In the genomic region with DNA sequence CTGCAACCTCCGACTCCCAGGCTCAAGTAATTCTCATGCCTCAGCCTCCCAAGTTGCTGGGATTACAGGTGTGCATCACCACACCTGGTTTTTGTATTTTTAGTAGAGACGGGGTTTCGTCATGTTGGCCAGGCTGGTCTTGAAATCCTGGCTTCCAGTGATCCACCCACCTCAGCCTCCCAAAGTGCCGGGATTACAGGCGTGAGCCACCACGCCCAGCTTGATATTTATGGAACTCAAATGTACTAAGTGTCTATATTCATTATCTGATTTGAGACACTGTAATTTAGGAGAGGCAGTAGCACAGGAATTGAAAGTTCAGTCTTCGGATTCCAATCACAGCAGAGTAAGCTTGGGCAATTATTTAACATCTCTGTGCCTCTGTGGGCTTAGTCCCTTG, we compare ENCODE assay signal across 7 cellular contexts. TPM values are rescaled to one million over a fixed set of nuclear protein-coding genes. Genes with fewer than 3 reads are reported as not detected.
A peak's percentile ranks its signal among the peaks of the same experiment; 100 is the strongest.
DNase-seq lines count a peak whose midpoint lies in the region; ATAC-seq, FAIRE-seq and TF ChIP-seq lines count a peak whose summit lies in the region.
"Not testable (repeated sequence)": the region's sequence is repeated elsewhere in the genome, so short reads cannot be mapped to it uniquely, and the experiment has no call there.

No MANE protein-coding gene starts in this region.

- FAIRE-seq in K562 (lab: Jason Lieb, UNC); HepG2 (lab: Jason Lieb, UNC): not testable (repeated sequence)

- not testable (repeated sequence) for TF ChIP-seq POLR2A in K562 (conservative IDR thresholded peaks at IDR 0.05); HepG2 (IDR thresholded peaks at IDR 0.05; ENCODE audit: insufficient read depth in 1 of 2, low read depth in 2 of 2, low read length in 2 of 2)

- intact Hi-C loops in Panc1 (cut with micrococcal nuclease; ENCODE audit: unreplicated experiment): loop anchor here (1.0 to 5.0 kb wide), 3 partner anchors 154 to 326 kb away; no protein-coding TSS in a partner anchor
- intact Hi-C loops in K562 (cut with micrococcal nuclease): loop anchor here (1.0 to 2.0 kb wide), 4 partner anchors 53 to 325 kb away; no protein-coding TSS in a partner anchor
- intact Hi-C loops in HepG2 (cut with micrococcal nuclease; ENCODE audit: unreplicated experiment): loop anchor here (1.0 to 5.0 kb wide), 4 partner anchors 154 to 325 kb away; no protein-coding TSS in a partner anchor

- not testable (repeated sequence) for H3K9me1 ChIP-seq in K562 (ENCODE audit: control insufficient read depth, insufficient read depth, low read length)

- H3K27ac ChIP-seq in CD4-positive, CD25-positive, alpha-beta regulatory T cell (ENCODE audit: insufficient read depth, low read length, poor library complexity, severe bottlenecking): peak overlapping the region; percentile 56
- peak overlapping the region; percentile 82 for H3K27ac ChIP-seq in Panc1 (ENCODE audit: low read length)
- H3K27ac ChIP-seq in K562 (ENCODE audit: extremely low read depth, low read depth, low read length); HepG2 (ENCODE audit: extremely low read length, insufficient read depth, low read length): not testable (repeated sequence)

- not testable (repeated sequence) for TF ChIP-seq RAD21 in K562 (CRISPR knock-in tag; conservative IDR thresholded peaks at IDR 0.05 in 1 of 2, IDR thresholded peaks at IDR 0.05 in 1 of 2); HepG2 (CRISPR knock-in tag; IDR thresholded peaks at IDR 0.05)

- CTCF ChIA-PET in Panc1 (lab: Charles Lee): interaction anchor here (0.6 to 2.5 kb wide), 10 partner anchors 15 to 325 kb away, joined by 3 to 26 read pairs (median 8); no protein-coding TSS in a partner anchor
- CTCF ChIA-PET in K562 (lab: Yijun Ruan, JAX; ENCODE audit: low intra/inter-chr PET ratio): interaction anchor here (1.1 to 1.7 kb wide), 3 partner anchors 155 to 271 kb away, joined by 3 to 12 read pairs (median 3); no protein-coding TSS in a partner anchor
- CTCF ChIA-PET in HepG2 (lab: Yijun Ruan, JAX; ENCODE audit: low intra/inter-chr PET ratio, low total read pairs): interaction anchor here (1.2 to 1.6 kb wide), 5 partner anchors 53 to 325 kb away, joined by 4 to 19 read pairs (median 9); no protein-coding TSS in a partner anchor

- DNase-seq in CD4-positive, CD25-positive, alpha-beta regulatory T cell; Panc1 (ENCODE audit: low read depth, low spot score); K562 (ENCODE audit: extremely low read depth in 1 of 4, low spot score in 3 of 4); HepG2 (ENCODE audit: low spot score): not testable (repeated sequence)

- not testable (repeated sequence) for H3K9me3 Mint-ChIP-seq in CD4-positive, CD25-positive, alpha-beta regulatory T cell

- H3K9ac ChIP-seq in K562 (ENCODE audit: insufficient read depth in 1 of 2, low read depth in 2 of 2, low read length in 2 of 2); HepG2 (ENCODE audit: insufficient read depth, low read depth, low read length): not testable (repeated sequence)

- in situ Hi-C loops in Panc1 (cut with HindIII; ENCODE audit: low pct_unique_long_range_greater_than_20kb, low sequenced_read_pairs): not testable (repeated sequence)
- in situ Hi-C loops in K562 (cut with MboI): loop anchor here (5.0 kb wide), 2 partner anchors 54 to 156 kb away; no protein-coding TSS in a partner anchor
- in situ Hi-C loops in HepG2 (cut with HindIII; ENCODE audit: extremely low pct_ligation_motif_present, low pct_unique_long_range_greater_than_20kb): loop anchor here (5.0 to 10.0 kb wide), 2 partner anchors 153 to 271 kb away; no protein-coding TSS in a partner anchor

- peaks cover 19% of the 10 kb centered on the region for H3K36me3 Mint-ChIP-seq in CD4-positive, CD25-positive, alpha-beta regulatory T cell

- H3K9me3 ChIP-seq in CD4-positive, CD25-positive, alpha-beta regulatory T cell (ENCODE audit: control insufficient read depth in 2 of 2, low read length in 2 of 2); Panc1 (ENCODE audit: control insufficient read depth, insufficient read depth, low read depth, low read length); K562 (replicated peaks; ENCODE audit: control insufficient read depth, insufficient read depth, low read depth, low read length); HepG2 (ENCODE audit: low read length): not testable (repeated sequence)

- peak; percentile 29 for ATAC-seq in CD4-positive, CD25-positive, alpha-beta regulatory T cell (ENCODE audit: low read depth in 2 of 2)
- peak; percentile 14 for ATAC-seq in GM19025 (IDR thresholded peaks at IDR 0.05; ENCODE audit: low read depth, unreplicated experiment)
- peak; percentile 13 for ATAC-seq in GM21526 (IDR thresholded peaks at IDR 0.05; ENCODE audit: low FRiP score, unreplicated experiment)
- peak; percentile 2 for ATAC-seq in HG03378 (IDR thresholded peaks at IDR 0.05; ENCODE audit: unreplicated experiment)
- peak; percentile 19; the same call in 1 of the 2 replicates for ATAC-seq in Panc1
- not testable (repeated sequence) for ATAC-seq in K562
- ATAC-seq in HepG2: peak; percentile 38

- H3K27me3 Mint-ChIP-seq in CD4-positive, CD25-positive, alpha-beta regulatory T cell: not testable (repeated sequence)

- POLR2A ChIA-PET in Panc1 (lab: Charles Lee): not testable (repeated sequence)
- POLR2A ChIA-PET in K562 (lab: Yijun Ruan, JAX): interaction anchor here (0.6 to 1.6 kb wide), 7 partner anchors 9 to 105 kb away, joined by 3 to 6 read pairs (median 4); no protein-coding TSS in a partner anchor
- POLR2A ChIA-PET in HepG2 (lab: Yijun Ruan, JAX): interaction anchor here (0.9 to 2.1 kb wide), 3 partner anchors 155 to 325 kb away, joined by 3 to 6 read pairs (median 3); no protein-coding TSS in a partner anchor

- not testable (repeated sequence) for H4K20me1 ChIP-seq in K562 (replicated peaks; ENCODE audit: control insufficient read depth, insufficient read depth, low read length); HepG2 (ENCODE audit: insufficient read depth, low read length)

- H3K36me3 ChIP-seq in CD4-positive, CD25-positive, alpha-beta regulatory T cell (ENCODE audit: control insufficient read depth, insufficient read depth, low read length): peaks cover 28% of the 10 kb centered on the region
- H3K36me3 ChIP-seq in Panc1 (ENCODE audit: control insufficient read depth, insufficient read depth, low read length): peaks cover 18% of the 10 kb centered on the region
- not testable (repeated sequence) for H3K36me3 ChIP-seq in K562 (ENCODE audit: control insufficient read depth, insufficient read depth, low read length); HepG2 (replicated peaks in 1 of 2; ENCODE audit: control insufficient read depth in 1 of 2, insufficient read depth in 2 of 2, low read length in 2 of 2)

- peaks cover 16% of the 10 kb centered on the region for H3K4me1 ChIP-seq in CD4-positive, CD25-positive, alpha-beta regulatory T cell (ENCODE audit: control insufficient read depth, insufficient read depth, low read length, poor library complexity, severe bottlenecking)
- H3K4me1 ChIP-seq in Panc1 (ENCODE audit: control insufficient read depth, insufficient read depth, low read length): peaks cover 38% of the 10 kb centered on the region
- peaks cover 3 to 19% of the 10 kb centered on the region in 2 experiments; a peak in 4 of 5 replicates for H3K4me1 ChIP-seq in K562 (replicated peaks in 1 of 2; ENCODE audit: control insufficient read depth in 2 of 2, insufficient read depth in 2 of 2, low read length in 2 of 2)
- H3K4me1 ChIP-seq in HepG2 (ENCODE audit: insufficient read depth, low read length): peaks cover 30% of the 10 kb centered on the region

- not testable (repeated sequence) for H3K4me3 ChIP-seq in CD4-positive, CD25-positive, alpha-beta regulatory T cell (ENCODE audit: low read depth, low read length); Panc1 (ENCODE audit: low read depth in 2 of 2, low read length in 2 of 2); K562; HepG2 (replicated peaks in 1 of 3; ENCODE audit: insufficient read depth in 1 of 3, low read depth in 2 of 3, low read length in 3 of 3)

- TF ChIP-seq EP300 in K562 (IDR thresholded peaks at IDR 0.05; ENCODE audit: low read length); HepG2 (IDR thresholded peaks at IDR 0.05; ENCODE audit: low read depth in 2 of 2, low read length in 2 of 2); HepG2 (CRISPR knock-in tag; IDR thresholded peaks at IDR 0.05; ENCODE audit: borderline replicate concordance): not testable (repeated sequence)

- H3K27me3 ChIP-seq in CD4-positive, CD25-positive, alpha-beta regulatory T cell (ENCODE audit: control insufficient read depth, insufficient read depth, low read length); Panc1 (ENCODE audit: control insufficient read depth, insufficient read depth, low read length); K562 (ENCODE audit: control insufficient read depth in 2 of 2, insufficient read depth in 2 of 2, low read length in 2 of 2); HepG2 (ENCODE audit: control insufficient read depth in 1 of 2, insufficient read depth in 2 of 2, low read length in 2 of 2): not testable (repeated sequence)

- not testable (repeated sequence) for BruUV-seq in Panc1 (replicated peaks; lab: Mats Ljungman, UMichigan); K562 (replicated peaks; lab: Mats Ljungman, UMichigan); HepG2 (replicated peaks; lab: Mats Ljungman, UMichigan)

- H2AFZ ChIP-seq in K562 (ENCODE audit: low read depth, low read length): peak overlapping the region; percentile 57; the same call in 1 of the 2 replicates
- not testable (repeated sequence) for H2AFZ ChIP-seq in HepG2 (ENCODE audit: low read length)

- peaks cover 13 to 43% (median 38%) of the 10 kb centered on the region in 4 donors for H3K4me1 Mint-ChIP-seq in CD4-positive, CD25-positive, alpha-beta regulatory T cell

- not testable (repeated sequence) for H3K79me2 ChIP-seq in K562 (ENCODE audit: control insufficient read depth, insufficient read depth, low read length); HepG2 (ENCODE audit: insufficient read depth, low read length)

- peak overlapping the region in 1 of 3 donors; percentile 84 for H3K27ac Mint-ChIP-seq in CD4-positive, CD25-positive, alpha-beta regulatory T cell

- TF ChIP-seq CTCF in Panc1 (IDR thresholded peaks at IDR 0.05); K562 (IDR thresholded peaks at IDR 0.05 in 2 of 3, conservative IDR thresholded peaks at IDR 0.05 in 1 of 3; ENCODE audit: insufficient read depth in 2 of 3, low read depth in 1 of 3, low read length in 3 of 3); HepG2 (CRISPR knock-in tag; IDR thresholded peaks at IDR 0.05): not testable (repeated sequence)

- H3K4me3 Mint-ChIP-seq in CD4-positive, CD25-positive, alpha-beta regulatory T cell: not testable (repeated sequence)

- H3K4me2 ChIP-seq in K562 (ENCODE audit: insufficient read depth, low read length); HepG2 (ENCODE audit: low read depth, low read length): not testable (repeated sequence)

- 27% methylated on average over 7 of the region's 7 CpGs for WGBS in K562 (ENCODE audit: insufficient coverage, low coverage, missing lambda C conversion rate)
- 56% methylated on average over 7 of the region's 7 CpGs for WGBS in HepG2 (ENCODE audit: low lambda C conversion rate)

RNA-seq across cellular contexts. Expression of gene BIRC2, which starts 5.7 kb away (rescaled TPM):
- 105 TPM for total RNA-seq in CD4-positive, CD25-positive, alpha-beta regulatory T cell
- polyA plus RNA-seq in CD4-positive, CD25-positive, alpha-beta regulatory T cell: 10 to 100 TPM; 33.0 to 48.3 (median 44.9) TPM
- 76.8 TPM for total RNA-seq in Panc1 (2021; ENCODE audit: unreplicated experiment)
- 29.4 TPM for polyA plus RNA-seq in Panc1 (2012; ENCODE audit: insufficient read length)
- 35.5 and 77.2 TPM in 2 replicates for total RNA-seq in K562 (2011; cell fraction: chromatin; rRNA removed; ENCODE audit: low replicate concordance)
- total RNA-seq in K562 (2011; cell fraction: nucleolus; rRNA removed): 22.5 and 23.8 TPM in 2 replicates
- total RNA-seq in K562 (2011; cell fraction: nucleoplasm; rRNA removed): 38.9 and 43.3 TPM in 2 replicates
- total RNA-seq in K562 (2014; rRNA removed): 18.3 and 20.6 TPM in 2 replicates
- 35.6 and 39.0 TPM in 2 replicates for total RNA-seq in K562 (2014; rRNA removed; fragmentation: Illumina TruSeq; extraction: Trizol)
- total RNA-seq in K562 (2015; rRNA removed; fragmentation: Illumina TruSeq; extraction: Trizol): 34.2 and 35.1 TPM in 2 replicates
- total RNA-seq in K562 (2021): 19.9 and 24.7 TPM in 2 replicates
- 45.9 and 52.2 TPM in 2 replicates for polyA plus RNA-seq in K562 (2011; rRNA removed)
- polyA plus RNA-seq in K562 (2011; cell fraction: cytosol; rRNA removed): 17.0 and 35.4 TPM in 2 replicates
- 34.8 and 61.2 TPM in 2 replicates for polyA plus RNA-seq in K562 (2011; cell fraction: nucleus; rRNA removed)
- 19.6 and 23.2 TPM in 2 replicates for polyA plus RNA-seq in K562 (2012)
- polyA plus RNA-seq in K562 (2014; fragmentation: Illumina TruSeq; extraction: Trizol): 25.3 and 27.1 TPM in 2 replicates
- polyA plus RNA-seq in K562 (2014; fragmentation: Nextera tagmentation; extraction: Ambion mirVana): 10 to 100 TPM; 14.3 to 20.7 TPM
- 17.1 and 17.9 TPM in 2 replicates for polyA plus RNA-seq in K562 (2014; rRNA removed)
- polyA minus RNA-seq in K562 (2011; rRNA and poly(A)+ RNA removed): 51.8 and 76.0 TPM in 2 replicates
- polyA minus RNA-seq in K562 (2011; cell fraction: cytosol; rRNA and poly(A)+ RNA removed): 10.3 and 15.7 TPM in 2 replicates
- polyA minus RNA-seq in K562 (2011; cell fraction: nucleus; rRNA and poly(A)+ RNA removed): 36.6 and 80.8 TPM in 2 replicates
- total RNA-seq in HepG2 (2016; rRNA removed; fragmentation: Illumina TruSeq; extraction: Trizol): 61.7 and 83.2 TPM in 2 replicates
- 25.1 and 31.7 TPM in 2 replicates for total RNA-seq in HepG2 (2016; cell fraction: cytosol; rRNA removed; fragmentation: Illumina TruSeq; extraction: Trizol; ENCODE audit: low read depth)
- total RNA-seq in HepG2 (2016; cell fraction: insoluble cytoplasmic fraction; rRNA removed; fragmentation: Illumina TruSeq; extraction: Trizol): 61.7 and 79.4 TPM in 2 replicates
- 42.0 and 43.8 TPM in 2 replicates for total RNA-seq in HepG2 (2016; cell fraction: membrane; rRNA removed; fragmentation: Illumina TruSeq; extraction: Trizol)
- total RNA-seq in HepG2 (2016; cell fraction: nucleus; rRNA removed; fragmentation: Illumina TruSeq; extraction: Trizol): 77.0 and 77.1 TPM in 2 replicates
- 59.2 and 62.2 TPM in 2 replicates for polyA plus RNA-seq in HepG2 (2011; rRNA removed)
- polyA plus RNA-seq in HepG2 (2011; cell fraction: cytosol; rRNA removed): 27.3 and 42.8 TPM in 2 replicates
- polyA plus RNA-seq in HepG2 (2011; cell fraction: nucleus; rRNA removed): 60.1 and 69.2 TPM in 2 replicates
- 35.9 and 38.7 TPM in 2 replicates for polyA plus RNA-seq in HepG2 (2012)
- polyA plus RNA-seq in HepG2 (2016; cell fraction: cytosol; fragmentation: Illumina TruSeq; extraction: Trizol; ENCODE audit: low read depth): 7.7 and 9.4 TPM in 2 replicates
- 58.0 and 61.2 TPM in 2 replicates for polyA plus RNA-seq in HepG2 (2016; cell fraction: insoluble cytoplasmic fraction; fragmentation: Illumina TruSeq; extraction: Trizol; ENCODE audit: low read depth)
- polyA plus RNA-seq in HepG2 (2016; cell fraction: membrane; fragmentation: Illumina TruSeq; extraction: Trizol; ENCODE audit: low read depth): 16.9 and 19.1 TPM in 2 replicates
- 60.1 and 64.2 TPM in 2 replicates for polyA plus RNA-seq in HepG2 (2016; cell fraction: nucleus; fragmentation: Illumina TruSeq; extraction: Trizol; ENCODE audit: insufficient read depth, low read depth)
- polyA minus RNA-seq in HepG2 (2011; rRNA and poly(A)+ RNA removed; ENCODE audit: low replicate concordance): 26.8 and 53.5 TPM in 2 replicates
- polyA minus RNA-seq in HepG2 (2011; cell fraction: cytosol; rRNA and poly(A)+ RNA removed): 26.7 and 30.0 TPM in 2 replicates
- polyA minus RNA-seq in HepG2 (2011; cell fraction: nucleus; rRNA and poly(A)+ RNA removed): 152 and 170 TPM in 2 replicates

RNA-seq across cellular contexts. Expression of gene BIRC3, which starts 24.0 kb away (rescaled TPM):
- 239 TPM for total RNA-seq in CD4-positive, CD25-positive, alpha-beta regulatory T cell
- 100 to 1,000 TPM; 107 to 151 (median 118) TPM for polyA plus RNA-seq in CD4-positive, CD25-positive, alpha-beta regulatory T cell
- total RNA-seq in Panc1 (2021; ENCODE audit: unreplicated experiment) (65.4 TPM), K562 (2014; rRNA removed) (0.16 and 0.18 TPM in 2 replicates), K562 (2014; rRNA removed; fragmentation: Illumina TruSeq; extraction: Trizol) (0.25 and 0.26 TPM in 2 replicates), K562 (2015; rRNA removed; fragmentation: Illumina TruSeq; extraction: Trizol) (0.11 and 0.19 TPM in 2 replicates), K562 (2021) (0.42 and 0.58 TPM in 2 replicates), HepG2 (2016; rRNA removed; fragmentation: Illumina TruSeq; extraction: Trizol) (4.2 and 7.5 TPM in 2 replicates)
- 29.2 TPM for polyA plus RNA-seq in Panc1 (2012; ENCODE audit: insufficient read length)
- 0.09 and 0.16 TPM in 2 replicates for total RNA-seq in K562 (2011; cell fraction: chromatin; rRNA removed; ENCODE audit: low replicate concordance)
- not detected in 2 replicates for total RNA-seq in K562 (2011; cell fraction: nucleolus; rRNA removed)
- 0.07 and 0.15 TPM in 2 replicates for total RNA-seq in K562 (2011; cell fraction: nucleoplasm; rRNA removed)
- polyA plus RNA-seq in K562 (2011; rRNA removed) (0.16 and 0.20 TPM in 2 replicates), K562 (2014; fragmentation: Illumina TruSeq; extraction: Trizol) (0.21 and 0.27 TPM in 2 replicates), K562 (2014; fragmentation: Nextera tagmentation; extraction: Ambion mirVana) (under 1 TPM; 0.08 to 0.11 TPM), K562 (2014; rRNA removed) (0.13 and 2.3 TPM in 2 replicates), HepG2 (2011; rRNA removed) (0.41 and 0.50 TPM in 2 replicates)
- polyA plus RNA-seq in K562 (2011; cell fraction: cytosol; rRNA removed): 0.04 TPM in 1 of 2 replicates, not detected in the other
- polyA plus RNA-seq in K562 (2011; cell fraction: nucleus; rRNA removed): 0.04 and 0.10 TPM in 2 replicates
- polyA plus RNA-seq in K562 (2012): 0.18 and 0.54 TPM in 2 replicates
- polyA minus RNA-seq in K562 (2011; rRNA and poly(A)+ RNA removed): 0.07 and 0.12 TPM in 2 replicates
- polyA minus RNA-seq in K562 (2011; cell fraction: cytosol; rRNA and poly(A)+ RNA removed): not detected in 2 replicates
- 0.22 and 0.27 TPM in 2 replicates for polyA minus RNA-seq in K562 (2011; cell fraction: nucleus; rRNA and poly(A)+ RNA removed)
- total RNA-seq in HepG2 (2016; cell fraction: cytosol; rRNA removed; fragmentation: Illumina TruSeq; extraction: Trizol; ENCODE audit: low read depth): 0.40 and 0.71 TPM in 2 replicates
- 4.6 and 6.5 TPM in 2 replicates for total RNA-seq in HepG2 (2016; cell fraction: insoluble cytoplasmic fraction; rRNA removed; fragmentation: Illumina TruSeq; extraction: Trizol)
- total RNA-seq in HepG2 (2016; cell fraction: membrane; rRNA removed; fragmentation: Illumina TruSeq; extraction: Trizol): 2.8 and 3.6 TPM in 2 replicates
- 2.7 and 2.9 TPM in 2 replicates for total RNA-seq in HepG2 (2016; cell fraction: nucleus; rRNA removed; fragmentation: Illumina TruSeq; extraction: Trizol)
- polyA plus RNA-seq in HepG2 (2011; cell fraction: cytosol; rRNA removed): 0.21 and 0.51 TPM in 2 replicates
- 0.18 and 0.52 TPM in 2 replicates for polyA plus RNA-seq in HepG2 (2011; cell fraction: nucleus; rRNA removed)
- 0.56 and 1.1 TPM in 2 replicates for polyA plus RNA-seq in HepG2 (2012)
- 0.20 TPM in 2 replicates for polyA plus RNA-seq in HepG2 (2016; cell fraction: cytosol; fragmentation: Illumina TruSeq; extraction: Trizol; ENCODE audit: low read depth)
- polyA plus RNA-seq in HepG2 (2016; cell fraction: insoluble cytoplasmic fraction; fragmentation: Illumina TruSeq; extraction: Trizol; ENCODE audit: low read depth): 4.2 and 5.5 TPM in 2 replicates
- 1.1 and 1.2 TPM in 2 replicates for polyA plus RNA-seq in HepG2 (2016; cell fraction: membrane; fragmentation: Illumina TruSeq; extraction: Trizol; ENCODE audit: low read depth)
- 2.7 and 3.7 TPM in 2 replicates for polyA plus RNA-seq in HepG2 (2016; cell fraction: nucleus; fragmentation: Illumina TruSeq; extraction: Trizol; ENCODE audit: insufficient read depth, low read depth)
- 0.10 and 3.6 TPM in 2 replicates for polyA minus RNA-seq in HepG2 (2011; rRNA and poly(A)+ RNA removed; ENCODE audit: low replicate concordance)
- polyA minus RNA-seq in HepG2 (2011; cell fraction: cytosol; rRNA and poly(A)+ RNA removed): 0.99 and 1.6 TPM in 2 replicates
- polyA minus RNA-seq in HepG2 (2011; cell fraction: nucleus; rRNA and poly(A)+ RNA removed): 0.52 and 1.2 TPM in 2 replicates
